8 cellular contexts compared by ENCODE assay signal in the genomic region with DNA sequence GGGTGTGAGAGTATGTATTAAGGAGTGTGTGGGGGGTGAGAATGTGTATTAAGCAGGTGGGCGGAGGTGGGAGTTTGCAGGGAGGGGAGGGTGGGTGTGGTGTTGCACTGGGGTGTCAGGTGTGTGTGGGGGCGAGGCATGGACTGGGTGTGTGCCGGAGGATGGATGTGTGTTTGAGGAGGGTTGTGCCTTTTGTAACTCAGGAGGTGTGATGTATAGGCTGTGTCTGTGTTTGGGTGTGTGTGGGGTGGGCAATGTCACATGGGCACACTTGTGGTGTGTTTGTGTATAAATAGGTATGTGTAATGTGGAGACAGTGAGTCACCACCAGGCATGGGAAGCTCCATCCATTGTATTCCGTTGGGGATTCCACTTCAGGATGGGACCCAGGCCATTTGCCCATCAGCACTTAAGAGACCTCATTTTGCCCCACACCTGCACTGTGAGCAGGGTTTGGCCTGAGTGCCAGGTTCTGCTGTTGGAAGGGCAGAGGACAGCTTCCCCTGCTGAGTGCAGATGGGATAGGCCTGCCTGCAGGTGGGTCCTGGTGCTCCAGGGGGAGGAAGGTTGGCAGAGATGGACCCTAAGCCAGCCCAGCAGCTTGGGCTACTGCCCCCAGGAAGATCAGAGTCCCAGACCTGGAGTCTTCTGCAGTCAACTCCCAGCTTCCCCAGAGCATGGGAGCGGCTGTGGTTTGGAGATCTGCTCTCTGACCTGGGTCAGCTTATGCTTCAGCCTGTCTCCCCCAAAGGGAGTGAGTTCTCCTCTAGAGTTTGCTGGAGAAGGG. TPM values are rescaled to one million over a fixed set of nuclear protein-coding genes. Genes with fewer than 3 reads are reported as not detected.
A peak's percentile ranks its signal among the peaks of the same experiment; 100 is the strongest.
DNase-seq lines count a peak whose midpoint lies in the region; ATAC-seq and TF ChIP-seq lines count a peak whose summit lies in the region.

No MANE protein-coding gene starts in this region.

- no peak for TF ChIP-seq CTCF in AG04450 (IDR thresholded peaks at IDR 0.05; ENCODE audit: low read depth, low read length)
- no peak for TF ChIP-seq CTCF in body of pancreas (IDR thresholded peaks at IDR 0.05)

- peak overlapping the region; percentile 55 for H3K27ac Mint-ChIP-seq in dendritic cell treated with granulocyte-macrophage colony-stimulating factor and Interleukin-4, amounts not matched to agents 40 ng/mL and 50 ng/mL, for 4 days

- H3K36me3 Mint-ChIP-seq in dendritic cell treated with granulocyte-macrophage colony-stimulating factor and Interleukin-4, amounts not matched to agents 40 ng/mL and 50 ng/mL, for 4 days (ENCODE audit: low read depth) = no peaks in the 10 kb centered on the region

- H3K4me3 ChIP-seq in AG04450 (ENCODE audit: low read depth, low read length) = peak overlapping the region; percentile 59
- peak overlapping the region; percentile 61 for H3K4me3 ChIP-seq in HUES64 (ENCODE audit: low read length)
- H3K4me3 ChIP-seq in mucosa of stomach (ENCODE audit: low read length) = peak overlapping the region; percentile 56
- H3K4me3 ChIP-seq in body of pancreas = no peak overlapping the region

- H3K36me3 ChIP-seq in HUES64 (ENCODE audit: insufficient read depth, low read length) (no peaks in the 10 kb centered on the region), mucosa of stomach (ENCODE audit: control insufficient read depth, insufficient read depth, low read length) (no peaks in the 10 kb centered on the region), body of pancreas (replicated peaks in 1 of 2; ENCODE audit: insufficient read depth in 1 of 2, low read depth in 2 of 2) (no peaks in the 10 kb centered on the region)

- ATAC-seq in HG03565 (IDR thresholded peaks at IDR 0.05; ENCODE audit: unreplicated experiment) (no peak), GM18873 (IDR thresholded peaks at IDR 0.05; ENCODE audit: low FRiP score, unreplicated experiment) (no peak), body of pancreas (no peak)

- POLR2A ChIA-PET in AG04450 (lab: Yijun Ruan, JAX) = interaction anchor here (0.7 to 1.6 kb wide), 3 partner anchors 26 to 42 kb away, joined by 4 to 5 read pairs (median 4); no protein-coding TSS in a partner anchor

- H3K4me1 ChIP-seq in HUES64 (ENCODE audit: insufficient read depth, low read length) = peaks cover 47% of the 10 kb centered on the region
- H3K4me1 ChIP-seq in mucosa of stomach (ENCODE audit: control insufficient read depth, insufficient read depth, low read length) = peaks cover 29% of the 10 kb centered on the region
- peaks cover 40% of the 10 kb centered on the region for H3K4me1 ChIP-seq in body of pancreas

- no peak for DNase-seq in AG04450 (ENCODE audit: low read depth, low spot score)
- DNase-seq in DMS79 (lab: John Stamatoyannopoulos, UW) = no peak
- no peak for DNase-seq in body of pancreas

- CTCF ChIA-PET in AG04450 (lab: Charles Lee) = interaction anchor here (0.8 to 6.5 kb wide), 2 partner anchors 52 kb away, joined by 3 to 48 read pairs; no protein-coding TSS in a partner anchor

- intact Hi-C loops in dendritic cell treated with granulocyte-macrophage colony-stimulating factor and Interleukin-4, amounts not matched to agents 40 ng/mL and 50 ng/mL, for 4 days (cut with micrococcal nuclease) = no loop called here
- intact Hi-C loops in body of pancreas (cut with DNase I) = no loop called here

- peak overlapping the region; percentile 66 for H3K4me3 Mint-ChIP-seq in dendritic cell treated with granulocyte-macrophage colony-stimulating factor and Interleukin-4, amounts not matched to agents 40 ng/mL and 50 ng/mL, for 4 days

- peaks cover 40% of the 10 kb centered on the region for H3K4me1 Mint-ChIP-seq in dendritic cell treated with granulocyte-macrophage colony-stimulating factor and Interleukin-4, amounts not matched to agents 40 ng/mL and 50 ng/mL, for 4 days (ENCODE audit: low read depth)

- no peak overlapping the region for H3K27ac ChIP-seq in AG04450 (ENCODE audit: low read depth, low read length)
- no peak overlapping the region; the same call in 1 of the 2 replicates for H3K27ac ChIP-seq in HUES64 (ENCODE audit: low read depth, low read length)
- peak overlapping the region in 2 of 4 donors; percentile 35 to 46 for H3K27ac ChIP-seq in body of pancreas

- 36% methylated on average over 5 of the region's 5 CpGs for WGBS in HUES64
- 62 to 67% methylated on average over 5 of the region's 5 CpGs for WGBS in body of pancreas, 2 donors

- no peaks in the 10 kb centered on the region for H3K27me3 ChIP-seq in AG04450 (ENCODE audit: control insufficient read depth, insufficient read depth, low read length)
- peaks cover 19% of the 10 kb centered on the region for H3K27me3 ChIP-seq in HUES64 (ENCODE audit: insufficient read depth, low read length)
- H3K27me3 ChIP-seq in mucosa of stomach (ENCODE audit: control insufficient read depth, insufficient read depth, low read length) = no peaks in the 10 kb centered on the region
- no peaks in the 10 kb centered on the region for H3K27me3 ChIP-seq in body of pancreas

- H3K27me3 Mint-ChIP-seq in dendritic cell treated with granulocyte-macrophage colony-stimulating factor and Interleukin-4, amounts not matched to agents 40 ng/mL and 50 ng/mL, for 4 days = peaks cover 79% of the 10 kb centered on the region

- H3K9me3 ChIP-seq in AG04450 (ENCODE audit: control insufficient read depth, insufficient read depth, low read length) (no peaks in the 10 kb centered on the region; the same call in 1 of the 2 replicates), HUES64 (ENCODE audit: insufficient read depth, low read depth, low read length) (no peaks in the 10 kb centered on the region), mucosa of stomach (ENCODE audit: control insufficient read depth, low read length) (no peaks in the 10 kb centered on the region), body of pancreas (no peaks in the 10 kb centered on the region)

- no peaks in the 10 kb centered on the region for H3K9me3 Mint-ChIP-seq in dendritic cell treated with granulocyte-macrophage colony-stimulating factor and Interleukin-4, amounts not matched to agents 40 ng/mL and 50 ng/mL, for 4 days

- 0 out of 2 replicates have a peak overlapping the region, but pooled peaks have one; percentile 13 for H3K9ac ChIP-seq in HUES64 (ENCODE audit: low read depth, low read length)
- peak overlapping the region; percentile 85 for H3K9ac ChIP-seq in mucosa of stomach (ENCODE audit: low read length)

- no peak for TF ChIP-seq POLR2A in body of pancreas (IDR thresholded peaks at IDR 0.05)

RNA-seq across cellular contexts. Expression of gene UNC5B, which starts 5.9 kb away (rescaled TPM):
- polyA plus RNA-seq in AG04450 (2011; rRNA removed) = 8.1 and 10.2 TPM in 2 replicates
- polyA minus RNA-seq in AG04450 (2011; rRNA and poly(A)+ RNA removed) = 9.0 and 10.9 TPM in 2 replicates
- polyA plus RNA-seq in HUES64 (2013, experiment 1 of 2) = 14.5 TPM
- polyA plus RNA-seq in HUES64 (2013, experiment 2 of 2) = 13.3 TPM
- total RNA-seq in body of pancreas = 10 to 100 TPM; 10.4 to 11.2 TPM

Comparison
In these comparisons a context has a peak if more than half of its experiments do, and no peak if none do; other contexts are left out.
1. H3K4me3 ChIP-seq: peak in AG04450 (single experiment), HUES64 (single experiment) and mucosa of stomach (single experiment); none in body of pancreas (0 of 2).